Comparison of ENCODE assay signal across 18 cellular contexts in genomic region chr15:63219196-63219719, GRCh38. TPM values are rescaled to one million over a fixed set of nuclear protein-coding genes. Genes with fewer than 3 reads are reported as not detected.
DNase-seq lines count a peak whose midpoint lies in the region; ATAC-seq, FAIRE-seq and TF ChIP-seq lines count a peak whose summit lies in the region.
"Had no signal": no experiment of that assay in that cellular context is flagged by ENCODE, and none has a peak within 500 bp of the region (broad histone marks: within the 10 kb centered on the region; RNA-seq: fewer than 3 reads in every experiment).

No MANE protein-coding gene starts in this region.

- CTCF ChIA-PET in HepG2 (lab: Yijun Ruan, JAX; ENCODE audit: low intra/inter-chr PET ratio, low total read pairs) = no interaction called here

- TF ChIP-seq EP300 in HepG2 (IDR thresholded peaks at IDR 0.05; ENCODE audit: low read depth in 2 of 2, low read length in 2 of 2) = no peak
- no peak for TF ChIP-seq EP300 in HepG2 (CRISPR knock-in tag; IDR thresholded peaks at IDR 0.05; ENCODE audit: borderline replicate concordance)

- no peak overlapping the region for H2BK120ac ChIP-seq in mesenchymal stem cell (ENCODE audit: low read depth, low read length)

- no peak for DNase-seq in HepG2 (ENCODE audit: low spot score)
- DNase-seq in astrocyte (ENCODE audit: low read depth) = no peak
- no peak for DNase-seq in mesenchymal stem cell
- no peak for DNase-seq in foreskin melanocyte
- DNase-seq in pancreas = no peak
- DNase-seq: activated B cell treated with CpG ODN at 0.5 μM for 24 hours; DMS79; effector CD8-positive, alpha-beta T cell; naive B cell; NCI-H187; NCI-H226; NCI-H82 had no signal

- intact Hi-C loops in HepG2 (cut with micrococcal nuclease; ENCODE audit: unreplicated experiment) (loop anchor here (10.0 kb wide), 1 partner anchor 46 kb away; no protein-coding TSS in a partner anchor), pancreas (cut with DNase I) (no loop called here)

- H3K36me3 ChIP-seq in liver (ENCODE audit: control insufficient read depth in 4 of 4, insufficient read depth in 3 of 4, low read depth in 1 of 4, low read length in 3 of 4) = no peaks in the 10 kb centered on the region
- H3K36me3 ChIP-seq in HepG2 (replicated peaks in 1 of 2; ENCODE audit: control insufficient read depth in 1 of 2, insufficient read depth in 2 of 2, low read length in 2 of 2) = no peaks in the 10 kb centered on the region
- peaks cover 4% of the 10 kb centered on the region for H3K36me3 ChIP-seq in astrocyte (ENCODE audit: insufficient read depth, low read length)
- H3K36me3 ChIP-seq in mesenchymal stem cell (ENCODE audit: control insufficient read depth in 1 of 2, insufficient read depth in 2 of 2, low read depth in 1 of 2, low read length in 2 of 2) = peaks cover 0 to 8% of the 10 kb centered on the region in 2 experiments
- no peaks in the 10 kb centered on the region for H3K36me3 ChIP-seq in pancreas
- H3K36me3 ChIP-seq: esophagus muscularis mucosa had no signal

- peaks cover 23% of the 10 kb centered on the region for H3K4me1 Mint-ChIP-seq in astrocyte (ENCODE audit: low read depth, unreplicated experiment)

- FAIRE-seq in HepG2 (lab: Jason Lieb, UNC) (no peak), astrocyte (lab: Jason Lieb, UNC) (no peak), pancreas (lab: Jason Lieb, UNC) (no peak)

- BruUV-seq in HepG2 (replicated peaks; lab: Mats Ljungman, UMichigan) = no TSS peak

- no peak overlapping the region for H3K9ac ChIP-seq in liver (ENCODE audit: low read depth in 1 of 2, low read length in 2 of 2)
- H3K9ac ChIP-seq in HepG2 (ENCODE audit: insufficient read depth, low read depth, low read length) = no peak overlapping the region
- no peak overlapping the region for H3K9ac ChIP-seq in astrocyte (ENCODE audit: low read length)
- H3K9ac ChIP-seq in mesenchymal stem cell (ENCODE audit: low read length) = peak overlapping the region; percentile 16

- peaks cover 0 to 10% (median 6%) of the 10 kb centered on the region in 4 donors for H3K4me1 ChIP-seq in liver (ENCODE audit: control insufficient read depth in 4 of 4, insufficient read depth in 4 of 4, low read length in 3 of 4)
- H3K4me1 ChIP-seq in HepG2 (ENCODE audit: insufficient read depth, low read length) = peaks cover 4% of the 10 kb centered on the region; the same call in 1 of the 2 replicates
- peaks cover 14% of the 10 kb centered on the region for H3K4me1 ChIP-seq in astrocyte (ENCODE audit: insufficient read depth, low read length)
- H3K4me1 ChIP-seq in mesenchymal stem cell (ENCODE audit: control insufficient read depth, insufficient read depth, low read depth, low read length) = peaks cover 5% of the 10 kb centered on the region
- peaks cover 0 to 17% (median 0%) of the 10 kb centered on the region in 3 donors for H3K4me1 ChIP-seq in pancreas

- H3K36me3 Mint-ChIP-seq in astrocyte (ENCODE audit: low read depth, unreplicated experiment) = peaks cover 2% of the 10 kb centered on the region
- H3K36me3 Mint-ChIP-seq: naive B cell had no signal

- no peaks in the 10 kb centered on the region for H3K9me3 Mint-ChIP-seq in astrocyte (ENCODE audit: unreplicated experiment)
- H3K9me3 Mint-ChIP-seq: activated B cell treated with CpG ODN at 0.5 μM for 24 hours, naive B cell had no signal

- no peak overlapping the region for H2BK15ac ChIP-seq in mesenchymal stem cell (ENCODE audit: low read depth, poor library complexity, severe bottlenecking)

- H3K4me2 ChIP-seq in HepG2 (ENCODE audit: low read depth, low read length) (no peak overlapping the region), astrocyte (ENCODE audit: low read length) (no peak overlapping the region), mesenchymal stem cell (ENCODE audit: low read length, poor library complexity, severe bottlenecking) (no peak overlapping the region)

- no peak for TF ChIP-seq CTCF in liver (IDR thresholded peaks at IDR 0.05; ENCODE audit: low read depth, low read length, missing input control)
- TF ChIP-seq CTCF in HepG2 (CRISPR knock-in tag; IDR thresholded peaks at IDR 0.05) = no peak
- TF ChIP-seq CTCF in astrocyte (IDR thresholded peaks at IDR 0.05; ENCODE audit: insufficient read depth, low read depth, low read length) = no peak
- no peak for TF ChIP-seq CTCF in pancreas (IDR thresholded peaks at IDR 0.05)

- no peak overlapping the region for H3K23ac ChIP-seq in mesenchymal stem cell (ENCODE audit: low read length in 2 of 2)

- H4K20me1 ChIP-seq in HepG2 (ENCODE audit: insufficient read depth, low read length) (no peaks in the 10 kb centered on the region), astrocyte (ENCODE audit: insufficient read depth, low read length) (no peaks in the 10 kb centered on the region)

- H3K79me2 ChIP-seq in HepG2 (ENCODE audit: insufficient read depth, low read length) (no peaks in the 10 kb centered on the region), astrocyte (ENCODE audit: insufficient read depth, low read length) (peaks cover 26% of the 10 kb centered on the region)

- no peak overlapping the region for H2BK5ac ChIP-seq in mesenchymal stem cell (ENCODE audit: low read depth, low read length, poor library complexity, severe bottlenecking)

- ATAC-seq in HepG2 = no peak
- ATAC-seq in pancreas = no peak
- no peak for ATAC-seq in GM21737 (IDR thresholded peaks at IDR 0.05; ENCODE audit: unreplicated experiment)

- in situ Hi-C loops in HepG2 (cut with HindIII; ENCODE audit: extremely low pct_ligation_motif_present, low pct_unique_long_range_greater_than_20kb) = no loop called here

- H3K27ac ChIP-seq in liver (ENCODE audit: low read depth in 1 of 2, low read length in 2 of 2) (no peak overlapping the region), HepG2 (ENCODE audit: extremely low read length, insufficient read depth, low read length) (no peak overlapping the region), astrocyte (ENCODE audit: low read depth, low read length) (peak overlapping the region; percentile 46), mesenchymal stem cell (ENCODE audit: low read length, poor library complexity, severe bottlenecking) (no peak overlapping the region), pancreas (peak overlapping the region in 2 of 4 donors; percentile 13 to 53)
- H3K27ac ChIP-seq: HL-60 had no signal

- H2AFZ ChIP-seq in HepG2 (ENCODE audit: low read length) = no peak overlapping the region
- H2AFZ ChIP-seq in astrocyte (ENCODE audit: low read depth, low read length) = no peak overlapping the region
- no peak overlapping the region for H2AFZ ChIP-seq in mesenchymal stem cell (ENCODE audit: low read depth, low read length)

- no peak overlapping the region for H2BK12ac ChIP-seq in mesenchymal stem cell (ENCODE audit: low read length in 2 of 2)

- H3K27ac Mint-ChIP-seq in astrocyte (ENCODE audit: unreplicated experiment) = no peak overlapping the region
- H3K27ac Mint-ChIP-seq: activated B cell treated with CpG ODN at 0.5 μM for 24 hours had no signal

- H3K14ac ChIP-seq in mesenchymal stem cell (ENCODE audit: low read length in 2 of 2) = no peak overlapping the region

- H3K9me3 ChIP-seq in liver (ENCODE audit: control insufficient read depth in 4 of 4, low read length in 3 of 4) = no peaks in the 10 kb centered on the region
- no peaks in the 10 kb centered on the region for H3K9me3 ChIP-seq in HepG2 (ENCODE audit: low read length)
- H3K9me3 ChIP-seq in astrocyte (ENCODE audit: insufficient read depth, low read depth, low read length) = no peaks in the 10 kb centered on the region
- no peaks in the 10 kb centered on the region for H3K9me3 ChIP-seq in mesenchymal stem cell (ENCODE audit: control insufficient read depth, low read length)
- H3K9me3 ChIP-seq in pancreas = no peaks in the 10 kb centered on the region
- H3K9me3 ChIP-seq: esophagus muscularis mucosa, SJSA1 had no signal

- H2AK5ac ChIP-seq in mesenchymal stem cell (ENCODE audit: low read length, severe bottlenecking) = no peak overlapping the region

- TF ChIP-seq RAD21 in liver (IDR thresholded peaks at IDR 0.05) (no peak), HepG2 (CRISPR knock-in tag; IDR thresholded peaks at IDR 0.05) (no peak)

- H3K4me3 ChIP-seq in liver (ENCODE audit: low read depth in 1 of 3, low read length in 3 of 3) (no peak overlapping the region), HepG2 (replicated peaks in 1 of 3; ENCODE audit: insufficient read depth in 1 of 3, low read depth in 2 of 3, low read length in 3 of 3) (no peak overlapping the region), astrocyte (ENCODE audit: insufficient read depth, low read depth, low read length) (no peak overlapping the region), mesenchymal stem cell (ENCODE audit: insufficient read depth in 1 of 2, low read depth in 1 of 2, low read length in 2 of 2) (no peak overlapping the region), pancreas (no peak overlapping the region)
- H3K4me3 ChIP-seq: esophagus muscularis mucosa, lung, SJSA1 had no signal

- no peak overlapping the region for H3K4ac ChIP-seq in mesenchymal stem cell (ENCODE audit: low read depth in 1 of 2, low read length in 2 of 2)

- no peak for TF ChIP-seq POLR2A in HepG2 (IDR thresholded peaks at IDR 0.05; ENCODE audit: insufficient read depth in 1 of 2, low read depth in 2 of 2, low read length in 2 of 2)

- H3K27me3 ChIP-seq in liver (ENCODE audit: control insufficient read depth in 4 of 4, insufficient read depth in 4 of 4, low read length in 3 of 4) = no peaks in the 10 kb centered on the region
- H3K27me3 ChIP-seq in HepG2 (ENCODE audit: control insufficient read depth in 1 of 2, insufficient read depth in 2 of 2, low read length in 2 of 2) = no peaks in the 10 kb centered on the region; a peak in 1 of 5 replicates
- no peaks in the 10 kb centered on the region for H3K27me3 ChIP-seq in astrocyte (ENCODE audit: insufficient read depth, low read length)
- H3K27me3 ChIP-seq in mesenchymal stem cell (ENCODE audit: control insufficient read depth in 1 of 2, insufficient read depth in 1 of 2, low read length in 2 of 2) = no peaks in the 10 kb centered on the region
- H3K27me3 ChIP-seq in pancreas = no peaks in the 10 kb centered on the region
- H3K27me3 ChIP-seq: esophagus muscularis mucosa, SJSA1 had no signal

- WGBS in liver = 81% methylated on average over 3 of the region's 3 CpGs
- WGBS in HepG2 (ENCODE audit: low lambda C conversion rate) = 96% methylated on average over 3 of the region's 3 CpGs
- 93% methylated on average over 3 of the region's 3 CpGs for WGBS in mesenchymal stem cell
- WGBS in pancreas, 2 donors = 86 to 91% methylated on average over 3 of the region's 3 CpGs

- H3K27me3 Mint-ChIP-seq in astrocyte (ENCODE audit: low read depth, unreplicated experiment) = no peaks in the 10 kb centered on the region
- H3K27me3 Mint-ChIP-seq: activated B cell treated with CpG ODN at 0.5 μM for 24 hours, naive B cell had no signal

- H4K91ac ChIP-seq in mesenchymal stem cell (ENCODE audit: low read length) = no peak overlapping the region

- no peak overlapping the region for H3K18ac ChIP-seq in mesenchymal stem cell (ENCODE audit: low read depth in 1 of 2, low read length in 2 of 2)

- H3K79me1 ChIP-seq in mesenchymal stem cell (replicated peaks; ENCODE audit: low read length, poor library complexity, severe bottlenecking) = peaks cover 22% of the 10 kb centered on the region

- no peak overlapping the region for H3K4me3 Mint-ChIP-seq in astrocyte (ENCODE audit: unreplicated experiment)
- H3K4me3 Mint-ChIP-seq: activated B cell treated with CpG ODN at 0.5 μM for 24 hours, naive B cell had no signal

- POLR2A ChIA-PET in HepG2 (lab: Yijun Ruan, JAX) = no interaction called here

- no peak overlapping the region for H4K8ac ChIP-seq in mesenchymal stem cell (ENCODE audit: low read length)

RNA-seq across cellular contexts. Expression of gene RAB8B, which starts 29.9 kb away (rescaled TPM):
- total RNA-seq in liver (10 to 100 TPM in 1 of 2 donors, 1 to 10 TPM in 1; 9.9 to 26.5 TPM), HepG2 (2016; rRNA removed; fragmentation: Illumina TruSeq; extraction: Trizol) (14.2 and 20.4 TPM in 2 replicates), astrocyte (45.7 and 49.3 TPM in 2 replicates), pancreas (10 to 100 TPM in 2 of 6 donors, 1 to 10 TPM in 4; 3.9 to 19.2 (median 6.6) TPM)
- polyA plus RNA-seq in liver (1 to 10 TPM; 3.8 to 5.2 TPM), HepG2 (2011; rRNA removed) (4.7 and 6.8 TPM in 2 replicates), pancreas (1 to 10 TPM; 2.0 to 4.3 TPM)
- total RNA-seq in HepG2 (2016; cell fraction: cytosol; rRNA removed; fragmentation: Illumina TruSeq; extraction: Trizol; ENCODE audit: low read depth) = 0.79 and 1.7 TPM in 2 replicates
- total RNA-seq in HepG2 (2016; cell fraction: insoluble cytoplasmic fraction; rRNA removed; fragmentation: Illumina TruSeq; extraction: Trizol) = 14.3 and 23.1 TPM in 2 replicates
- 4.1 and 5.5 TPM in 2 replicates for total RNA-seq in HepG2 (2016; cell fraction: membrane; rRNA removed; fragmentation: Illumina TruSeq; extraction: Trizol)
- total RNA-seq in HepG2 (2016; cell fraction: nucleus; rRNA removed; fragmentation: Illumina TruSeq; extraction: Trizol) = 7.3 and 8.0 TPM in 2 replicates
- polyA plus RNA-seq in HepG2 (2011; cell fraction: cytosol; rRNA removed) = 2.3 and 3.5 TPM in 2 replicates
- polyA plus RNA-seq in HepG2 (2011; cell fraction: nucleus; rRNA removed) = 3.0 TPM in 2 replicates
- 5.3 and 8.5 TPM in 2 replicates for polyA plus RNA-seq in HepG2 (2012)
- polyA plus RNA-seq in HepG2 (2016; cell fraction: cytosol; fragmentation: Illumina TruSeq; extraction: Trizol; ENCODE audit: low read depth) = 1.4 and 1.5 TPM in 2 replicates
- 11.3 and 13.5 TPM in 2 replicates for polyA plus RNA-seq in HepG2 (2016; cell fraction: insoluble cytoplasmic fraction; fragmentation: Illumina TruSeq; extraction: Trizol; ENCODE audit: low read depth)
- polyA plus RNA-seq in HepG2 (2016; cell fraction: membrane; fragmentation: Illumina TruSeq; extraction: Trizol; ENCODE audit: low read depth) = 2.8 and 2.9 TPM in 2 replicates
- polyA plus RNA-seq in HepG2 (2016; cell fraction: nucleus; fragmentation: Illumina TruSeq; extraction: Trizol; ENCODE audit: insufficient read depth, low read depth) = 7.1 and 7.6 TPM in 2 replicates
- 4.8 and 5.9 TPM in 2 replicates for polyA minus RNA-seq in HepG2 (2011; rRNA and poly(A)+ RNA removed; ENCODE audit: low replicate concordance)
- 22.2 and 22.6 TPM in 2 replicates for polyA minus RNA-seq in HepG2 (2011; cell fraction: cytosol; rRNA and poly(A)+ RNA removed)
- polyA minus RNA-seq in HepG2 (2011; cell fraction: nucleus; rRNA and poly(A)+ RNA removed) = 5.2 and 8.2 TPM in 2 replicates
- polyA plus RNA-seq in mesenchymal stem cell (2013, experiment 1 of 2) = 63.1 TPM
- polyA plus RNA-seq in mesenchymal stem cell (2013, experiment 2 of 2) = 60.0 TPM

RNA-seq across cellular contexts. Expression of gene APH1B, which starts 58.1 kb away (rescaled TPM):
- total RNA-seq in liver (10 to 100 TPM in 1 of 2 donors, 1 to 10 TPM in 1; 2.5 to 10.6 TPM), HepG2 (2016; rRNA removed; fragmentation: Illumina TruSeq; extraction: Trizol) (0.67 and 1.00 TPM in 2 replicates), astrocyte (14.7 and 18.2 TPM in 2 replicates), pancreas (10 to 100 TPM in 1 of 6 donors, 1 to 10 TPM in 5; 3.2 to 10.7 (median 5.8) TPM)
- polyA plus RNA-seq in liver (1 to 10 TPM; 2.0 to 6.7 TPM), HepG2 (2011; rRNA removed) (0.45 and 0.72 TPM in 2 replicates), pancreas (10 to 100 TPM in 1 of 2 donors, 1 to 10 TPM in 1; 3.1 to 11.7 TPM)
- total RNA-seq in HepG2 (2016; cell fraction: cytosol; rRNA removed; fragmentation: Illumina TruSeq; extraction: Trizol; ENCODE audit: low read depth) = 0.61 and 0.62 TPM in 2 replicates
- 0.58 and 2.0 TPM in 2 replicates for total RNA-seq in HepG2 (2016; cell fraction: insoluble cytoplasmic fraction; rRNA removed; fragmentation: Illumina TruSeq; extraction: Trizol)
- 0.21 and 0.59 TPM in 2 replicates for total RNA-seq in HepG2 (2016; cell fraction: membrane; rRNA removed; fragmentation: Illumina TruSeq; extraction: Trizol)
- total RNA-seq in HepG2 (2016; cell fraction: nucleus; rRNA removed; fragmentation: Illumina TruSeq; extraction: Trizol) = 1.5 and 2.3 TPM in 2 replicates
- polyA plus RNA-seq in HepG2 (2011; cell fraction: cytosol; rRNA removed) = 0.43 and 0.46 TPM in 2 replicates
- polyA plus RNA-seq in HepG2 (2011; cell fraction: nucleus; rRNA removed) = 0.97 and 1.0 TPM in 2 replicates
- 1.4 and 2.6 TPM in 2 replicates for polyA plus RNA-seq in HepG2 (2012)
- polyA plus RNA-seq in HepG2 (2016; cell fraction: cytosol; fragmentation: Illumina TruSeq; extraction: Trizol; ENCODE audit: low read depth) = 0.47 and 0.48 TPM in 2 replicates
- 0.56 and 0.86 TPM in 2 replicates for polyA plus RNA-seq in HepG2 (2016; cell fraction: insoluble cytoplasmic fraction; fragmentation: Illumina TruSeq; extraction: Trizol; ENCODE audit: low read depth)
- 0.24 and 0.55 TPM in 2 replicates for polyA plus RNA-seq in HepG2 (2016; cell fraction: membrane; fragmentation: Illumina TruSeq; extraction: Trizol; ENCODE audit: low read depth)
- 3.0 and 3.3 TPM in 2 replicates for polyA plus RNA-seq in HepG2 (2016; cell fraction: nucleus; fragmentation: Illumina TruSeq; extraction: Trizol; ENCODE audit: insufficient read depth, low read depth)
- 0.23 and 0.82 TPM in 2 replicates for polyA minus RNA-seq in HepG2 (2011; rRNA and poly(A)+ RNA removed; ENCODE audit: low replicate concordance)
- polyA minus RNA-seq in HepG2 (2011; cell fraction: cytosol; rRNA and poly(A)+ RNA removed) = 0.89 and 1.3 TPM in 2 replicates
- 2.3 and 4.4 TPM in 2 replicates for polyA minus RNA-seq in HepG2 (2011; cell fraction: nucleus; rRNA and poly(A)+ RNA removed)
- 18.6 TPM for polyA plus RNA-seq in mesenchymal stem cell (2013, experiment 1 of 2)
- polyA plus RNA-seq in mesenchymal stem cell (2013, experiment 2 of 2) = 17.5 TPM
